In the genomic region with DNA sequence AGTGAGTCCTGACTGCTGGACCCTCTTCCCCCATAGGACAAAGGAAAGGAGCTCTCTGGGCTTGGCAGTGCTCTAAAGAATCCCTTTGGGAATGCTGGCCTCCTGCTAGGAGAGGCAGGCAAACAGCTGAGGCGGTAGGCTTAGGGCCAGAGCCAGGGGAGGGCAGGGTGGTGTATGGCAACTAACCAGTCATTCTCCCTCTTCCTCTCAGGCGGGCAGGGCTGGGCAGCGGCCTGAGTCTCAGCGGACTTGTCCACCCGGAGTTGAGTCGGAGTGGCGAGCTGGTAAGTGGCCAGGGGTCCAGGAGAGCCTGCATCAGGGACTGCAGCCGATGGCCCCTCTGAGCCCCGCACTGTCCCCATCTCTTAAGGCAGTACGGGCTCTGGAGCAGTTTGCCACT, we compare ENCODE assay signal across 1 cellular context.
TF ChIP-seq lines count a peak whose summit lies in the region.

No MANE protein-coding gene starts in this region.

TF ChIP-seq in HepG2, 621 proteins besides CTCF, POLR2A, EP300 and RAD21:
- TF ChIP-seq ZBTB20 (CRISPR knock-in tag; IDR thresholded peaks at IDR 0.05; ENCODE audit: borderline replicate concordance, low read depth) (no peak), FOXA1 (IDR thresholded peaks at IDR 0.05) (no peak), FOXA1 (CRISPR knock-in tag; IDR thresholded peaks at IDR 0.05) (no peak), HMG20A (CRISPR knock-in tag; IDR thresholded peaks at IDR 0.05; ENCODE audit: borderline replicate concordance) (no peak), POLR2G (IDR thresholded peaks at IDR 0.05; ENCODE audit: low read depth, low read length) (peak; percentile 57; the same call in 1 of the 2 replicates), TERF1 (CRISPR knock-in tag; IDR thresholded peaks at IDR 0.05) (no peak), JUNB (CRISPR knock-in tag; IDR thresholded peaks at IDR 0.05; ENCODE audit: borderline replicate concordance) (no peak), HES4 (CRISPR knock-in tag; IDR thresholded peaks at IDR 0.05; ENCODE audit: borderline replicate concordance) (no peak), RBFOX2 (IDR thresholded peaks at IDR 0.05; ENCODE audit: low read depth, low read length) (peak; percentile 42; the same call in 1 of the 2 replicates)
- TF ChIP-seq, protein P1, sequence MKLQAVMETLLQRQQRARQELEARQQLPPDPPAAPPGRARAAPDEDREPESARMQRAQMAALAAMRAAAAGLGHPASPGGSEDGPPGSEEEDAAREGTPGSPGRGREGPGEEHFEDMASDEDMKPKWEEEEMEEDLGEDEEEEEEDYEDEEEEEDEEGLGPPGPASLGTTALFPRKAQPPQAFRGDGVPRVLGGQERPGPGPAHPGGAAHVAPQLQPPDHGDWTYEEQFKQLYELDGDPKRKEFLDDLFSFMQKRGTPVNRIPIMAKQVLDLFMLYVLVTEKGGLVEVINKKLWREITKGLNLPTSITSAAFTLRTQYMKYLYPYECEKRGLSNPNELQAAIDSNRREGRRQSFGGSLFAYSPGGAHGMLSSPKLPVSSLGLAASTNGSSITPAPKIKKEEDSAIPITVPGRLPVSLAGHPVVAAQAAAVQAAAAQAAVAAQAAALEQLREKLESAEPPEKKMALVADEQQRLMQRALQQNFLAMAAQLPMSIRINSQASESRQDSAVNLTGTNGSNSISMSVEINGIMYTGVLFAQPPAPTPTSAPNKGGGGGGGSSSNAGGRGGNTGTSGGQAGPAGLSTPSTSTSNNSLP (IDR thresholded peaks at IDR 0.05; ENCODE audit: low read depth, low read length) = no peak
